ENCODE assay signal across 23 cellular contexts in the genomic region with DNA sequence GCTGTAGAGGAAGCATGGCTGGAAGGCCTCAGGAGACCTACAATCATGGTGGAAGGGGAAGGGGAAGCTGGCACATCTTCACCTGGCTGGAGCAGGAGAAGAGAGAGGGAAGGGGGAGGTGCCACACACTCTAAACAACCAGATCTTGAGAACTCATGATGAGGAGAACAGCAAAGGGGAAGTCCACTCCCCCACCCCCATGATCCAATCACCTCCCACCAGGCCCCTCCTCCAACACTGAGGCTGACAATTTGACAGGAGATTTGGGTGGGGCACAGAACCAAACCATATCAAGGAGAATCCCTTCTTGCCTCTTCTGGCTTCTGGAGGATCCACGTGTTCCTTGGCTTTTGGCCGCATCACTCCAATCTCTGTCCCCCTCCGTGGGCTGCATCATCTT. TPM values are rescaled to one million over a fixed set of nuclear protein-coding genes. Genes with fewer than 3 reads are reported as not detected.
"Had no signal": no experiment of that assay in that cellular context is flagged by ENCODE, and none has a peak within 500 bp of the region (broad histone marks: within the 10 kb centered on the region; RNA-seq: fewer than 3 reads in every experiment).

No MANE protein-coding gene starts in this region.

- H3K36me3 ChIP-seq: cardiac muscle cell, colonic mucosa, left lung, right lobe of liver, vagina had no signal

- H3K4me1 ChIP-seq: colonic mucosa, left lung, vagina had no signal

- H3K9me3 ChIP-seq: colonic mucosa, left lung, mucosa of descending colon, right lobe of liver, vagina had no signal

- ATAC-seq: activated CD4-positive, alpha-beta T cell treated with anti-CD3 and anti-CD28 coated beads for 36 hours; activated CD8-positive, alpha-beta memory T cell treated with anti-CD3 and anti-CD28 coated beads, Interleukin-2, amount 10 ng/mL, durations not matched to agents 7 days and 5 days; activated CD8-positive, alpha-beta T cell treated with anti-CD3 and anti-CD28 coated beads, Interleukin-2, amount 10 ng/mL, durations not matched to agents 7 days and 5 days; left lung; mucosa of descending colon; natural killer cell treated with Interleukin-12 subunit alpha and Interleukin-12 subunit beta and Interleukin-15 and Interleukin-18, amount 100 ng/mL, for 72 hours; right lobe of liver; stimulated activated effector memory CD8-positive, alpha-beta T cell treated with anti-CD3 and anti-CD28 coated beads, Interleukin-12 subunit alpha, Interleukin-12 subunit beta, amount 100 ng/mL, for 72 hours had no signal

- DNase-seq: activated B cell treated with CpG ODN at 0.5 μM for 24 hours; activated CD4-positive, alpha-beta T cell treated with anti-CD3 and anti-CD28 coated beads for 36 hours; activated CD8-positive, alpha-beta memory T cell treated with anti-CD3 and anti-CD28 coated beads, Interleukin-2, amount 10 ng/mL, durations not matched to agents 7 days and 5 days; activated CD8-positive, alpha-beta T cell treated with anti-CD3 and anti-CD28 coated beads, Interleukin-2, amount 10 ng/mL, durations not matched to agents 7 days and 5 days; activated naive CD4-positive, alpha-beta T cell treated with Interleukin-2 at 50 U/mL for 16 hours; activated T-cell treated with anti-CD3 and anti-CD28 coated beads, Interleukin-2, amount 50 U/mL, for 48 hours; aorta; cerebellar nuclear complex; colonic mucosa; effector CD8-positive, alpha-beta T cell; mesendoderm; mucosa of descending colon; right lobe of liver; stimulated activated CD4-positive, alpha-beta T cell treated with anti-CD3 and anti-CD28 coated beads, Interleukin-12 subunit alpha, Interleukin-12 subunit beta, amount 100 ng/mL, for 4 hours; stimulated activated CD4-positive, alpha-beta T cell treated with anti-CD3 and anti-CD28 coated beads, Interleukin-4, amount 100 ng/mL, for 1 hour had no signal

- H3K4me3 ChIP-seq: cardiac muscle cell, colonic mucosa, left lung, lung, mucosa of descending colon, right lobe of liver, skin epidermis, vagina had no signal

- H3K27me3 ChIP-seq: cardiac muscle cell, colonic mucosa, left lung, right lobe of liver, vagina had no signal

- H3K27ac ChIP-seq: cardiac muscle cell, colonic mucosa, epithelial cell of prostate, left lung, right lobe of liver, skin epidermis, vagina had no signal

RNA-seq across cellular contexts. Expression of a gene that starts 13.1 kb away (rescaled TPM):
- total RNA-seq: activated B cell treated with CpG ODN at 0.5 μM for 24 hours had no signal
